ENCODE assay signal across 7 cellular contexts in genomic region chr7:106285801-106286492, GRCh38. TPM values are rescaled to one million over a fixed set of nuclear protein-coding genes. Genes with fewer than 3 reads are reported as not detected.
DNase-seq lines count a peak whose midpoint lies in the region; ATAC-seq and TF ChIP-seq lines count a peak whose summit lies in the region.

No MANE protein-coding gene starts in this region.

- H3K4me3 Mint-ChIP-seq in WTC11 (peak overlapping the region; percentile 93), progenitor cell of endocrine pancreas (ENCODE audit: low read depth) (peak overlapping the region; percentile 94)

- H3K27ac Mint-ChIP-seq in WTC11 = peak overlapping the region; percentile 100
- peak overlapping the region; percentile 98 for H3K27ac Mint-ChIP-seq in progenitor cell of endocrine pancreas

- no peak for TF ChIP-seq POLR2A in esophagus squamous epithelium (IDR thresholded peaks at IDR 0.05)

- WGBS in esophagus squamous epithelium, 2 donors = 21 to 26% methylated on average over 14 to 16 of the region's 16 CpGs

- ATAC-seq in GM18517 (IDR thresholded peaks at IDR 0.05; ENCODE audit: unreplicated experiment) = peak; percentile 40
- ATAC-seq in HG02973 (IDR thresholded peaks at IDR 0.05; ENCODE audit: unreplicated experiment) = peak; percentile 37
- ATAC-seq in WTC11 = no peak

- DNase-seq in WTC11 (ENCODE audit: low spot score) (no peak), esophagus squamous epithelium (lab: John Stamatoyannopoulos, UW) (no peak), progenitor cell of endocrine pancreas (ENCODE audit: low spot score, unreplicated experiment) (no peak), NCI-H2171 treated with DMSO at 0.1 percent for 48 hours (lab: John Stamatoyannopoulos, UW) (no peak)
- no peak for DNase-seq in NK-92 treated with Interleukin-12 subunit alpha and Interleukin-12 subunit beta, amount 100 ng/mL, for 24 hours (lab: John Stamatoyannopoulos, UW)

- no peaks in the 10 kb centered on the region for H3K9me3 ChIP-seq in esophagus squamous epithelium

- TF ChIP-seq CTCF in WTC11 (IDR thresholded peaks at IDR 0.05) = no peak
- no peak for TF ChIP-seq CTCF in esophagus squamous epithelium (IDR thresholded peaks at IDR 0.05)
- no peak for TF ChIP-seq CTCF in progenitor cell of endocrine pancreas (IDR thresholded peaks at IDR 0.05; ENCODE audit: unreplicated experiment)

- no peaks in the 10 kb centered on the region for H3K27me3 ChIP-seq in esophagus squamous epithelium

- POLR2A ChIA-PET in WTC11 (lab: Charles Lee) = interaction anchor here (0.8 to 1.3 kb wide), 7 partner anchors 28 to 642 kb away, joined by 3 to 5 read pairs (median 3); no protein-coding TSS in a partner anchor

- H3K9me3 Mint-ChIP-seq in WTC11 = no peaks in the 10 kb centered on the region
- no peaks in the 10 kb centered on the region for H3K9me3 Mint-ChIP-seq in progenitor cell of endocrine pancreas (ENCODE audit: low read depth)

- CTCF ChIA-PET in WTC11 (lab: Charles Lee) = interaction anchor here (0.8 to 1.9 kb wide), 7 partner anchors 9 to 450 kb away, joined by 3 to 20 read pairs (median 8); partner anchors contain the start of gene CCDC71L

- H3K27ac ChIP-seq in esophagus squamous epithelium = peak overlapping the region; percentile 94 to 99 (median 99)

- intact Hi-C loops in esophagus squamous epithelium (cut with DNase I) = loop anchor here (5.0 to 10.0 kb wide), 2 partner anchors 139 to 156 kb away; no protein-coding TSS in a partner anchor

- no peaks in the 10 kb centered on the region; the same call in 1 of the 2 replicates for H3K27me3 Mint-ChIP-seq in WTC11 (ENCODE audit: low read depth)
- peaks cover 6% of the 10 kb centered on the region for H3K27me3 Mint-ChIP-seq in progenitor cell of endocrine pancreas

- peaks cover 33% of the 10 kb centered on the region for H3K4me1 Mint-ChIP-seq in WTC11
- peaks cover 11% of the 10 kb centered on the region for H3K4me1 Mint-ChIP-seq in progenitor cell of endocrine pancreas (ENCODE audit: low read depth)

- H3K36me3 Mint-ChIP-seq in WTC11 = no peaks in the 10 kb centered on the region
- H3K36me3 Mint-ChIP-seq in progenitor cell of endocrine pancreas (ENCODE audit: insufficient read depth) = no peaks in the 10 kb centered on the region

- H3K4me3 ChIP-seq in esophagus squamous epithelium = peak overlapping the region; percentile 40 to 88 (median 78)

- peaks cover 0 to 57% (median 0%) of the 10 kb centered on the region in 3 donors for H3K4me1 ChIP-seq in esophagus squamous epithelium

- H3K36me3 ChIP-seq in esophagus squamous epithelium = no peaks in the 10 kb centered on the region

TF ChIP-seq in WTC11, 78 proteins besides CTCF, POLR2A, EP300 and RAD21:
- TF ChIP-seq FOXJ3 (CRISPR knock-in tag; IDR thresholded peaks at IDR 0.05; ENCODE audit: borderline replicate concordance) = no peak

RNA-seq across cellular contexts. Expression of gene NAMPT, which starts 1.2 kb away (rescaled TPM):
- 88.0 to 99.1 TPM (median 91.7 TPM) in 3 replicates for total RNA-seq in WTC11 (2021)
- 100 to 1,000 TPM; 274 to 823 (median 604) TPM for total RNA-seq in esophagus squamous epithelium
- 35.2 and 44.6 TPM in 2 replicates for total RNA-seq in progenitor cell of endocrine pancreas
